ENCODE assay signal across 24 cellular contexts in the genomic region with DNA sequence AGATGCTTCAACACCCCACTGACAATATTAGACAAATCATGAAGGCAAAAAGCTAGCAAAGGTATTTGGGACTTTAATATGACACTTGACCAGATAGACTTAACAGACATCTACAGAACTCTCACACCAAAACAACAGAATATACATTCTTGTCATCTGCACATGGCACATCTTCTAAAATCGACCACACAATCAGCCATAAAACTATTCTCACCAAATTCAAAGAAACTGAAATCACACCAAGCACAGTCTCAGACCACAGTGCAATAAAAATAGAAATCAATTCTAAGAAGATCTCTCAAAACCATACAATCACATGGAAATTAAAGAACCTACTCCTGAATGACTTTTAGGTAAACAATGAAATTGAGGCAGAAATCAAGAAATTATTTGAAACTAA.
A peak's percentile ranks its signal among the peaks of the same experiment; 100 is the strongest.
DNase-seq lines count a peak whose midpoint lies in the region; ATAC-seq and TF ChIP-seq lines count a peak whose summit lies in the region.
"Had no signal": no experiment of that assay in that cellular context is flagged by ENCODE, and none has a peak within 500 bp of the region (broad histone marks: within the 10 kb centered on the region; RNA-seq: fewer than 3 reads in every experiment).

No MANE protein-coding gene starts in this region.

- peaks cover 26% of the 10 kb centered on the region for H3K4me1 Mint-ChIP-seq in activated naive CD4-positive, alpha-beta T cell treated with anti-CD3 and anti-CD28 coated beads, Interleukin-2, amount 10 ng/mL, durations not matched to agents 7 days and 5 days
- peaks cover 20% of the 10 kb centered on the region for H3K4me1 Mint-ChIP-seq in central memory CD8-positive, alpha-beta T cell
- peaks cover 22% of the 10 kb centered on the region for H3K4me1 Mint-ChIP-seq in stimulated activated effector memory CD8-positive, alpha-beta T cell treated with anti-CD3 and anti-CD28 coated beads, Interleukin-12 subunit alpha, Interleukin-12 subunit beta, amount 100 ng/mL, for 72 hours
- H3K4me1 Mint-ChIP-seq in activated T-helper 17 cell treated with anti-CD3 and anti-CD28 coated beads, Interleukin-2, amount 50 U/mL, for 72 hours, result no peaks in the 10 kb centered on the region
- H3K4me1 Mint-ChIP-seq: IgD-negative memory B cell had no signal

- in situ Hi-C loops in GM23248 (cut with MboI), result no loop called here

- no peak for TF ChIP-seq CTCF in MM.1S (IDR thresholded peaks at IDR 0.05; ENCODE audit: low read length)

- H3K9me2 ChIP-seq in MM.1S (replicated peaks; ENCODE audit: insufficient read depth, low read length) (no peaks in the 10 kb centered on the region), GM23248 (ENCODE audit: insufficient read depth) (no peaks in the 10 kb centered on the region)

- no peak overlapping the region for H2AFZ ChIP-seq in MM.1S (ENCODE audit: low read length)
- H2AFZ ChIP-seq in GM23248, result no peak overlapping the region
- H2AFZ ChIP-seq: PC-9 had no signal

- 7 to 20% methylated on average over 1 of the region's 1 CpG for WGBS in GM23248 (ENCODE audit: low coverage in 1 of 2, low lambda C conversion rate in 2 of 2, missing lambda C conversion rate in 2 of 2), 2 experiments

- no peak overlapping the region for H3K4me3 Mint-ChIP-seq in activated naive CD4-positive, alpha-beta T cell treated with anti-CD3 and anti-CD28 coated beads, Interleukin-2, amount 10 ng/mL, durations not matched to agents 7 days and 5 days
- H3K4me3 Mint-ChIP-seq in central memory CD8-positive, alpha-beta T cell, result peak overlapping the region; percentile 36
- H3K4me3 Mint-ChIP-seq in stimulated activated effector memory CD8-positive, alpha-beta T cell treated with anti-CD3 and anti-CD28 coated beads, Interleukin-12 subunit alpha, Interleukin-12 subunit beta, amount 100 ng/mL, for 72 hours, result peak overlapping the region; percentile 34
- no peak overlapping the region for H3K4me3 Mint-ChIP-seq in activated T-helper 17 cell treated with anti-CD3 and anti-CD28 coated beads, Interleukin-2, amount 50 U/mL, for 72 hours
- H3K4me3 Mint-ChIP-seq: IgD-negative memory B cell had no signal

- H3K27me3 Mint-ChIP-seq in activated naive CD4-positive, alpha-beta T cell treated with anti-CD3 and anti-CD28 coated beads, Interleukin-2, amount 10 ng/mL, durations not matched to agents 7 days and 5 days, result no peaks in the 10 kb centered on the region
- no peaks in the 10 kb centered on the region for H3K27me3 Mint-ChIP-seq in central memory CD8-positive, alpha-beta T cell
- H3K27me3 Mint-ChIP-seq in activated T-helper 17 cell treated with anti-CD3 and anti-CD28 coated beads, Interleukin-2, amount 50 U/mL, for 72 hours, result no peaks in the 10 kb centered on the region

- H3F3A ChIP-seq in MM.1S (ENCODE audit: insufficient read depth, low read length) (no peaks in the 10 kb centered on the region), GM23248 (ENCODE audit: insufficient read depth) (no peaks in the 10 kb centered on the region)

- ATAC-seq in central memory CD8-positive, alpha-beta T cell (replicated peaks; ENCODE audit: extremely low read depth, poor library complexity, severe bottlenecking), result no peak
- no peak for ATAC-seq in stimulated activated effector memory CD8-positive, alpha-beta T cell treated with anti-CD3 and anti-CD28 coated beads, Interleukin-12 subunit alpha, Interleukin-12 subunit beta, amount 100 ng/mL, for 72 hours
- ATAC-seq in activated T-helper 17 cell treated with anti-CD3 and anti-CD28 coated beads, Interleukin-2, amount 50 U/mL, for 72 hours (replicated peaks), result no peak
- ATAC-seq: HCT116, Right ventricle myocardium inferior, SK-N-SH treated with all-trans-retinoic acid at 6 μM for 48 hours had no signal

- H4K20me1 ChIP-seq in MM.1S (ENCODE audit: insufficient read depth, low read length) (no peaks in the 10 kb centered on the region), GM23248 (ENCODE audit: insufficient read depth) (no peaks in the 10 kb centered on the region)

- H3K36me3 ChIP-seq in MM.1S (replicated peaks; ENCODE audit: insufficient read depth, low read length), result no peaks in the 10 kb centered on the region
- no peaks in the 10 kb centered on the region for H3K36me3 ChIP-seq in GM23248 (ENCODE audit: low read depth)
- H3K36me3 ChIP-seq: SJCRH30 had no signal

- H3K27me3 ChIP-seq in MM.1S (replicated peaks; ENCODE audit: insufficient read depth, low read length), result no peaks in the 10 kb centered on the region
- H3K27me3 ChIP-seq in GM23248 (replicated peaks; ENCODE audit: insufficient read depth), result no peaks in the 10 kb centered on the region
- H3K27me3 ChIP-seq: SJCRH30 had no signal

- H3K4me1 ChIP-seq in MM.1S (ENCODE audit: low read length) (peaks cover 17% of the 10 kb centered on the region), GM23248 (ENCODE audit: insufficient read depth) (no peaks in the 10 kb centered on the region)
- H3K4me1 ChIP-seq: SJCRH30 had no signal

- no peak overlapping the region for H3K9ac ChIP-seq in MM.1S (ENCODE audit: low read length)
- H3K9ac ChIP-seq in GM23248, result no peak overlapping the region

- H3K36me3 Mint-ChIP-seq in activated naive CD4-positive, alpha-beta T cell treated with anti-CD3 and anti-CD28 coated beads, Interleukin-2, amount 10 ng/mL, durations not matched to agents 7 days and 5 days, result peaks cover 20% of the 10 kb centered on the region
- no peaks in the 10 kb centered on the region for H3K36me3 Mint-ChIP-seq in central memory CD8-positive, alpha-beta T cell (ENCODE audit: insufficient read depth)
- H3K36me3 Mint-ChIP-seq in stimulated activated effector memory CD8-positive, alpha-beta T cell treated with anti-CD3 and anti-CD28 coated beads, Interleukin-12 subunit alpha, Interleukin-12 subunit beta, amount 100 ng/mL, for 72 hours, result no peaks in the 10 kb centered on the region
- no peaks in the 10 kb centered on the region for H3K36me3 Mint-ChIP-seq in activated T-helper 17 cell treated with anti-CD3 and anti-CD28 coated beads, Interleukin-2, amount 50 U/mL, for 72 hours (ENCODE audit: low read depth)
- H3K36me3 Mint-ChIP-seq: IgD-negative memory B cell had no signal

- DNase-seq in activated naive CD4-positive, alpha-beta T cell treated with anti-CD3 and anti-CD28 coated beads, Interleukin-2, amount 10 ng/mL, durations not matched to agents 7 days and 5 days, result no peak
- DNase-seq in activated naive CD4-positive, alpha-beta T cell treated with Interleukin-2 at 50 U/mL for 16 hours, result no peak
- DNase-seq in MM.1S (peak; percentile 44), GM23248 (no peak), NCI-H1092 (lab: John Stamatoyannopoulos, UW) (no peak)
- DNase-seq in central memory CD8-positive, alpha-beta T cell (ENCODE audit: low spot score in 2 of 2), result no peak
- no peak for DNase-seq in stimulated activated effector memory CD8-positive, alpha-beta T cell treated with anti-CD3 and anti-CD28 coated beads, Interleukin-12 subunit alpha, Interleukin-12 subunit beta, amount 100 ng/mL, for 72 hours (ENCODE audit: low spot score in 2 of 2)
- DNase-seq: 8988T, DMS153, DND-41, NCI-H1105 treated with DMSO at 0.1 percent for 48 hours, NCI-H146, NCI-H1930, NCI-H446 treated with DMSO at 0.1 percent for 48 hours, NCI-H526, NCI-H82, PC-9, SJCRH30 had no signal

- H3K27ac ChIP-seq in MM.1S (ENCODE audit: low read length) (peak overlapping the region; percentile 36; the same call in 1 of the 2 replicates), GM23248 (no peak overlapping the region)
- H3K27ac ChIP-seq: HL-60, PC-9, SJCRH30 had no signal

- H3K4me2 ChIP-seq in MM.1S (ENCODE audit: low read depth, low read length) (peak overlapping the region; percentile 29; the same call in 1 of the 2 replicates), GM23248 (ENCODE audit: unreplicated experiment) (no peak overlapping the region)
- H3K4me2 ChIP-seq: PC-9 had no signal

- CTCF ChIA-PET in activated naive CD4-positive, alpha-beta T cell treated with anti-CD3 and anti-CD28 coated beads, Interleukin-2, amount 10 ng/mL, durations not matched to agents 7 days and 5 days (lab: Charles Lee), result no interaction called here

- H3K4me3 ChIP-seq in MM.1S (ENCODE audit: low read length) (no peak overlapping the region), GM23248 (no peak overlapping the region)
- H3K4me3 ChIP-seq: PC-9, SJCRH30 had no signal

- peak overlapping the region; percentile 64 for H3K27ac Mint-ChIP-seq in activated naive CD4-positive, alpha-beta T cell treated with anti-CD3 and anti-CD28 coated beads, Interleukin-2, amount 10 ng/mL, durations not matched to agents 7 days and 5 days
- H3K27ac Mint-ChIP-seq in central memory CD8-positive, alpha-beta T cell (ENCODE audit: low read depth), result peak overlapping the region; percentile 79
- no peak overlapping the region for H3K27ac Mint-ChIP-seq in stimulated activated effector memory CD8-positive, alpha-beta T cell treated with anti-CD3 and anti-CD28 coated beads, Interleukin-12 subunit alpha, Interleukin-12 subunit beta, amount 100 ng/mL, for 72 hours
- no peak overlapping the region for H3K27ac Mint-ChIP-seq in activated T-helper 17 cell treated with anti-CD3 and anti-CD28 coated beads, Interleukin-2, amount 50 U/mL, for 72 hours
- H3K27ac Mint-ChIP-seq: IgD-negative memory B cell had no signal

- H3K9me3 Mint-ChIP-seq in activated naive CD4-positive, alpha-beta T cell treated with anti-CD3 and anti-CD28 coated beads, Interleukin-2, amount 10 ng/mL, durations not matched to agents 7 days and 5 days, result peaks cover 16% of the 10 kb centered on the region
- no peaks in the 10 kb centered on the region for H3K9me3 Mint-ChIP-seq in central memory CD8-positive, alpha-beta T cell
- no peaks in the 10 kb centered on the region for H3K9me3 Mint-ChIP-seq in stimulated activated effector memory CD8-positive, alpha-beta T cell treated with anti-CD3 and anti-CD28 coated beads, Interleukin-12 subunit alpha, Interleukin-12 subunit beta, amount 100 ng/mL, for 72 hours
- H3K9me3 Mint-ChIP-seq in activated T-helper 17 cell treated with anti-CD3 and anti-CD28 coated beads, Interleukin-2, amount 50 U/mL, for 72 hours, result no peaks in the 10 kb centered on the region

- H3K9me3 ChIP-seq in MM.1S (replicated peaks; ENCODE audit: insufficient read depth, low read length) (no peaks in the 10 kb centered on the region), GM23248 (ENCODE audit: low read depth) (no peaks in the 10 kb centered on the region)
- H3K9me3 ChIP-seq: SJCRH30 had no signal

- H3K79me2 ChIP-seq in MM.1S (ENCODE audit: low read length) (no peaks in the 10 kb centered on the region), GM23248 (ENCODE audit: insufficient read depth) (no peaks in the 10 kb centered on the region)

Comparison
In these comparisons a context has a peak if more than half of its experiments do, and no peak if none do; other contexts are left out.
1. H3K27ac Mint-ChIP-seq: peak in activated naive CD4-positive, alpha-beta T cell treated with anti-CD3 and anti-CD28 coated beads, Interleukin-2, amount 10 ng/mL, durations not matched to agents 7 days and 5 days (single experiment) and central memory CD8-positive, alpha-beta T cell (single experiment); none in stimulated activated effector memory CD8-positive, alpha-beta T cell treated with anti-CD3 and anti-CD28 coated beads, Interleukin-12 subunit alpha, Interleukin-12 subunit beta, amount 100 ng/mL, for 72 hours (single experiment) and activated T-helper 17 cell treated with anti-CD3 and anti-CD28 coated beads, Interleukin-2, amount 50 U/mL, for 72 hours (single experiment).
2. H3K4me3 Mint-ChIP-seq: peak in central memory CD8-positive, alpha-beta T cell (single experiment) and stimulated activated effector memory CD8-positive, alpha-beta T cell treated with anti-CD3 and anti-CD28 coated beads, Interleukin-12 subunit alpha, Interleukin-12 subunit beta, amount 100 ng/mL, for 72 hours (single experiment); none in activated naive CD4-positive, alpha-beta T cell treated with anti-CD3 and anti-CD28 coated beads, Interleukin-2, amount 10 ng/mL, durations not matched to agents 7 days and 5 days (single experiment) and activated T-helper 17 cell treated with anti-CD3 and anti-CD28 coated beads, Interleukin-2, amount 50 U/mL, for 72 hours (single experiment).